Comparison of ENCODE assay signal across 34 cellular contexts in the genomic region with DNA sequence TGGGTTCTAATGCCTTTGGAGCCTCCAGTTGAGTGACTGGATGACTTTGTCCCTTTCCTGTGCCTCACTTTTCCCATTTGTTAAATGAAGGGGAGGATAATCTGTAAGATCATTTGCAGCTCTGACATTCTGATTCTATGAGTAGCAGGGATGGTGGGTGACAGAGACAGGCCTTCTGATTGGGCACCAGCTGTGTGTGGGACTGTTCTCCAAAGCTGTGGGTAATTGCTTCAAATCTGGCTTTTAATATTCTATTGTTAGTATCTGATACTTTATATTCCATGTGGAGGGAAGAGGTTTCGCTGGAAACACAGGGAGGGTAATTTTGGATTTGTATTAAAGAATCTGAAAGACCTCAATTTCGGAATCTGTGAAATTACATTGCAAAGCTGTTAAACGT.
"Had no signal": no experiment of that assay in that cellular context is flagged by ENCODE, and none has a peak within 500 bp of the region (broad histone marks: within the 10 kb centered on the region; RNA-seq: fewer than 3 reads in every experiment).

No MANE protein-coding gene starts in this region.

- DNase-seq: Karpas-422, Kasumi-1, MG63, MM.1S, MV-4-11, NCI-H1048, NCI-H1092, NCI-H1092 treated with DMSO at 0.1 percent for 48 hours, NCI-H1105, NCI-H1105 treated with DMSO at 0.1 percent for 48 hours, NCI-H1417, NCI-H1417 treated with DMSO at 0.1 percent for 48 hours, NCI-H1436, NCI-H1436 treated with DMSO at 0.1 percent for 48 hours, NCI-H146, NCI-H1694, NCI-H1694 treated with DMSO at 0.1 percent for 48 hours, NCI-H187, NCI-H187 treated with DMSO at 0.1 percent for 48 hours, NCI-H1930, NCI-H2029, NCI-H2029 treated with DMSO at 0.1 percent for 48 hours, NCI-H2081, NCI-H2081 treated with DMSO at 0.1 percent for 48 hours, NCI-H2107, NCI-H2171, NCI-H2171 treated with DMSO at 0.1 percent for 48 hours, NCI-H2227 treated with DMSO at 0.1 percent for 48 hours, NCI-H226, NCI-H345, NCI-H446, NCI-H446 treated with DMSO at 0.1 percent for 48 hours, NCI-H510A, NCI-H510A treated with DMSO at 0.1 percent for 48 hours had no signal
